ENCODE assay signal across 1 cellular context in genomic region chr16:58451263-58451662, GRCh38.
A peak's percentile ranks its signal among the peaks of the same experiment; 100 is the strongest.
TF ChIP-seq lines count a peak whose summit lies in the region.

No MANE protein-coding gene starts in this region.

TF ChIP-seq in HEK293, 187 proteins besides CTCF, POLR2A, EP300 and RAD21 (continued from another document):
- TF ChIP-seq ZNF26 (tag by site-specific recombination; IDR thresholded peaks at IDR 0.05), result no peak
- TF ChIP-seq BCL11A (tag by site-specific recombination; IDR thresholded peaks at IDR 0.05; ENCODE audit: low read depth), result no peak
- no peak for TF ChIP-seq KLF16 (tag by site-specific recombination; IDR thresholded peaks at IDR 0.05)
- 0 out of 2 replicates have a peak, but pooled peaks have one; percentile 35 for TF ChIP-seq EGR2 (tag by site-specific recombination; IDR thresholded peaks at IDR 0.05; ENCODE audit: low read depth)
- TF ChIP-seq ZNF23 (tag by site-specific recombination; IDR thresholded peaks at IDR 0.05; ENCODE audit: borderline replicate concordance), result no peak
- TF ChIP-seq ZNF768 (tag by site-specific recombination; IDR thresholded peaks at IDR 0.05), result no peak
- TF ChIP-seq ZIC2 (tag by site-specific recombination; IDR thresholded peaks at IDR 0.05), result peak; percentile 91
- TF ChIP-seq, protein P1, sequence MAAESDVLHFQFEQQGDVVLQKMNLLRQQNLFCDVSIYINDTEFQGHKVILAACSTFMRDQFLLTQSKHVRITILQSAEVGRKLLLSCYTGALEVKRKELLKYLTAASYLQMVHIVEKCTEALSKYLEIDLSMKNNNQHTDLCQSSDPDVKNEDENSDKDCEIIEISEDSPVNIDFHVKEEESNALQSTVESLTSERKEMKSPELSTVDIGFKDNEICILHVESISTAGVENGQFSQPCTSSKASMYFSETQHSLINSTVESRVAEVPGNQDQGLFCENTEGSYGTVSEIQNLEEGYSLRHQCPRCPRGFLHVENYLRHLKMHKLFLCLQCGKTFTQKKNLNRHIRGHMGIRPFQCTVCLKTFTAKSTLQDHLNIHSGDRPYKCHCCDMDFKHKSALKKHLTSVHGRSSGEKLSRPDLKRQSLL (tag by site-specific recombination; IDR thresholded peaks at IDR 0.05), result no peak
- no peak for TF ChIP-seq ZNF114 (tag by site-specific recombination; IDR thresholded peaks at IDR 0.05)
- TF ChIP-seq, protein P2, sequence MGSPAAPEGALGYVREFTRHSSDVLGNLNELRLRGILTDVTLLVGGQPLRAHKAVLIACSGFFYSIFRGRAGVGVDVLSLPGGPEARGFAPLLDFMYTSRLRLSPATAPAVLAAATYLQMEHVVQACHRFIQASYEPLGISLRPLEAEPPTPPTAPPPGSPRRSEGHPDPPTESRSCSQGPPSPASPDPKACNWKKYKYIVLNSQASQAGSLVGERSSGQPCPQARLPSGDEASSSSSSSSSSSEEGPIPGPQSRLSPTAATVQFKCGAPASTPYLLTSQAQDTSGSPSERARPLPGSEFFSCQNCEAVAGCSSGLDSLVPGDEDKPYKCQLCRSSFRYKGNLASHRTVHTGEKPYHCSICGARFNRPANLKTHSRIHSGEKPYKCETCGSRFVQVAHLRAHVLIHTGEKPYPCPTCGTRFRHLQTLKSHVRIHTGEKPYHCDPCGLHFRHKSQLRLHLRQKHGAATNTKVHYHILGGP (tag by site-specific recombination; IDR thresholded peaks at IDR 0.05), result no peak
